Comparison of ENCODE assay signal across 8 cellular contexts in the genomic region with DNA sequence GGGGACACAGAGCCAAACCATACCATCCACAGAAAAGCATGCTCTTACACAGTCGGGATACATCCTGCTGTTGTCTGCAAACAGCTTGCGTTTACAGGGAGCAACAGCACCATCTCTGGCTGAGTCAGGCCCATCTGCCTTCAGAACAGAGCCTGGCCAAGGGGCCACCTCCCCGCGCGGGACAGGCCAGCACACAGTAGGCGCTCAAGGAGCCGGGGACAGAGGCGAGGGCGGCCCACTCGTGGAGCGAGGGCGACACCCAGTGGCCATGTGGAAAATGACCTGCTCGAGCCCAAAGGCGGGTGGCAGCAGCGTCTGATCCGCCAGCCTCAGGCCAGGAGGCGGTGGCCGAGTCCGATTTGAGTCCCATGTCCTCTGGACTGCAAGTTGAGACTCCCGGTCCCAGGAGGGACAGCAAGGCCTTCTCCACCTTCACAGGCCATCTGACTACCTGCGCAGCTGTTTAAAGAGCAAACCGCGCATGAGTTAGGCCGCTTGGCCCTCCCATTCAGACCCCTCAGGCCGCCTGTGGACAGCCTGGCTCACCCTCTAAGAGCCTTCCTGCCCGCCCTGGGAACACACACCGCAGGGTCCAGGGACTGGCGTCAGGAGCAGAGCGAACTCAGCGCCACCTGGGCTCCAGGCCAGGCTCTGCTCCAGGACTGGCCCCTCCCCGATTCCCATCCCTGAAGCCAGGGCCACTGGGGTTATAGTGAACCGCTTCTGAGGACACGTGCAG. TPM values are rescaled to one million over a fixed set of nuclear protein-coding genes. Genes with fewer than 3 reads are reported as not detected.
DNase-seq lines count a peak whose midpoint lies in the region; ATAC-seq and TF ChIP-seq lines count a peak whose summit lies in the region.

No MANE protein-coding gene starts in this region.

- H2AFZ ChIP-seq in parathyroid adenoma = peak overlapping the region; percentile 70

- peak; percentile 62 for ATAC-seq in GM19397 (IDR thresholded peaks at IDR 0.05; ENCODE audit: unreplicated experiment)
- ATAC-seq in HG03469 (IDR thresholded peaks at IDR 0.05; ENCODE audit: unreplicated experiment) = peak; percentile 62
- peak; percentile 85 for ATAC-seq in Right ventricle myocardium inferior
- ATAC-seq in upper lobe of left lung (ENCODE audit: low FRiP score in 2 of 2) = peak; percentile 74 to 93

- H3K9me3 ChIP-seq in parathyroid adenoma (ENCODE audit: control insufficient read depth, low read length) (no peaks in the 10 kb centered on the region), upper lobe of left lung (no peaks in the 10 kb centered on the region)

- H3K36me3 ChIP-seq in parathyroid adenoma (ENCODE audit: control insufficient read depth, insufficient read depth, low read length) (no peaks in the 10 kb centered on the region), upper lobe of left lung (no peaks in the 10 kb centered on the region)

- DNase-seq in COLO668 (lab: John Stamatoyannopoulos, UW; ENCODE audit: unreplicated experiment) (peak; percentile 64), SK-N-DZ (ENCODE audit: low spot score) (peak; percentile 47), Right ventricle myocardium inferior (ENCODE audit: missing footprints) (peak; percentile 92), upper lobe of left lung (peak; percentile 76 to 92)
- DNase-seq in activated naive CD4-positive, alpha-beta T cell treated with anti-CD3 and anti-CD28 coated beads, Interleukin-2, amount 50 U/mL, for 16 hours = peak; percentile 64

- H3K4me2 ChIP-seq in parathyroid adenoma (ENCODE audit: low read length) = peak overlapping the region; percentile 50

- no peak overlapping the region for H3K4me3 ChIP-seq in parathyroid adenoma (ENCODE audit: low read depth, low read length)
- peak overlapping the region in 1 of 4 donors; percentile 6 for H3K4me3 ChIP-seq in upper lobe of left lung

- no peaks in the 10 kb centered on the region for H3K27me3 ChIP-seq in parathyroid adenoma (ENCODE audit: control insufficient read depth, insufficient read depth, low read length)
- H3K27me3 ChIP-seq in upper lobe of left lung = no peaks in the 10 kb centered on the region

- no peak overlapping the region for H3K9ac ChIP-seq in parathyroid adenoma

- H3K4me1 ChIP-seq in parathyroid adenoma (peaks cover 4% of the 10 kb centered on the region), upper lobe of left lung (peaks cover 6 to 9% (median 8%) of the 10 kb centered on the region in 4 donors)

- TF ChIP-seq EP300 in upper lobe of left lung (IDR thresholded peaks at IDR 0.05) = no peak

- intact Hi-C loops in Right ventricle myocardium inferior (cut with DNase I) = loop anchor here (2.0 to 5.0 kb wide), 6 partner anchors 61 to 1476 kb away; no protein-coding TSS in a partner anchor

- H3K27ac ChIP-seq in parathyroid adenoma = no peak overlapping the region
- H3K27ac ChIP-seq in upper lobe of left lung = peak overlapping the region in 1 of 4 donors; percentile 15

- peak; percentile 95 for TF ChIP-seq CTCF in parathyroid adenoma (IDR thresholded peaks at IDR 0.05)
- TF ChIP-seq CTCF in upper lobe of left lung (IDR thresholded peaks at IDR 0.05) = peak; percentile 87 to 97 (median 96)

- WGBS in upper lobe of left lung, 2 donors = 32 to 43% methylated on average over 8 to 27 of the region's 33 CpGs

- no peaks in the 10 kb centered on the region for H3K79me2 ChIP-seq in parathyroid adenoma

- TF ChIP-seq POLR2A in upper lobe of left lung (IDR thresholded peaks at IDR 0.05) = no peak

RNA-seq across cellular contexts. Expression of gene TTC32, which starts 38.3 kb away (rescaled TPM):
- 31.5 and 35.0 TPM in 2 replicates for polyA plus RNA-seq in SK-N-DZ (2014; cell fraction: cytosol; rRNA removed)
- polyA plus RNA-seq in SK-N-DZ (2014; cell fraction: nucleus; rRNA removed) = 76.4 and 81.4 TPM in 2 replicates
- total RNA-seq in Right ventricle myocardium inferior (2.7 TPM), upper lobe of left lung (10 to 100 TPM in 4 of 6 donors, 1 to 10 TPM in 2; 8.4 to 14.7 (median 12.3) TPM)
